Comparison of ENCODE assay signal across 11 cellular contexts in genomic region chr9:113649054-113649453, GRCh38.
DNase-seq lines count a peak whose midpoint lies in the region; TF ChIP-seq lines count a peak whose summit lies in the region.
"Had no signal": no experiment of that assay in that cellular context is flagged by ENCODE, and none has a peak within 500 bp of the region (broad histone marks: within the 10 kb centered on the region; RNA-seq: fewer than 3 reads in every experiment).

No MANE protein-coding gene starts in this region.

- WGBS in adrenal gland, 4 donors, result 36 to 64% (median 44%) methylated on average over 5 to 11 of the region's 11 CpGs
- 45 to 48% methylated on average over 8 to 11 of the region's 11 CpGs for WGBS in lower leg skin, 2 donors

- TF ChIP-seq POLR2A in adrenal gland (IDR thresholded peaks at IDR 0.05), result no peak
- no peak for TF ChIP-seq POLR2A in lower leg skin (IDR thresholded peaks at IDR 0.05)

- H3K4me1 ChIP-seq in adrenal gland (replicated peaks in 1 of 2) (peaks cover 0 to 6% of the 10 kb centered on the region in 2 donors), right atrium auricular region (peaks cover 0 to 38% of the 10 kb centered on the region in 2 donors), stomach smooth muscle (ENCODE audit: control insufficient read depth, insufficient read depth, low read length) (peaks cover 13% of the 10 kb centered on the region)

- no peak overlapping the region for H3K9ac ChIP-seq in stomach smooth muscle (ENCODE audit: low read length in 2 of 2)
- H3K9ac ChIP-seq: KMS-11 had no signal

- H3K27ac ChIP-seq in adrenal gland, result no peak overlapping the region
- peak overlapping the region; percentile 54 to 74 for H3K27ac ChIP-seq in right atrium auricular region
- peak overlapping the region; percentile 55 for H3K27ac ChIP-seq in stomach smooth muscle (ENCODE audit: low read length)
- H3K27ac ChIP-seq: KMS-11 had no signal

- H3K9me3 ChIP-seq in MG63, result no peaks in the 10 kb centered on the region
- H3K9me3 ChIP-seq in adrenal gland (replicated peaks in 1 of 3), result no peaks in the 10 kb centered on the region
- no peaks in the 10 kb centered on the region for H3K9me3 ChIP-seq in right atrium auricular region
- H3K9me3 ChIP-seq in stomach smooth muscle (ENCODE audit: control insufficient read depth in 2 of 2, low read length in 2 of 2), result no peaks in the 10 kb centered on the region
- H3K9me3 ChIP-seq: stomach had no signal

- H3K36me3 ChIP-seq in MG63 (no peaks in the 10 kb centered on the region), adrenal gland (replicated peaks in 1 of 2) (no peaks in the 10 kb centered on the region), right atrium auricular region (no peaks in the 10 kb centered on the region), stomach smooth muscle (ENCODE audit: control insufficient read depth in 2 of 2, insufficient read depth in 2 of 2, low read length in 2 of 2) (no peaks in the 10 kb centered on the region)
- H3K36me3 ChIP-seq: stomach had no signal

- no peak for TF ChIP-seq CTCF in adrenal gland (IDR thresholded peaks at IDR 0.05)
- TF ChIP-seq CTCF in right atrium auricular region (IDR thresholded peaks at IDR 0.05), result no peak
- TF ChIP-seq CTCF in lower leg skin (IDR thresholded peaks at IDR 0.05), result no peak

- intact Hi-C loops in adrenal gland (cut with DNase I), result no loop called here
- intact Hi-C loops in lower leg skin (cut with DNase I; ENCODE audit: low total_unique reads), result no loop called here

- no peaks in the 10 kb centered on the region for H3K27me3 ChIP-seq in MG63
- no peaks in the 10 kb centered on the region for H3K27me3 ChIP-seq in adrenal gland
- H3K27me3 ChIP-seq in right atrium auricular region, result no peaks in the 10 kb centered on the region
- no peaks in the 10 kb centered on the region for H3K27me3 ChIP-seq in stomach smooth muscle (ENCODE audit: control insufficient read depth in 1 of 2, insufficient read depth in 2 of 2, low read length in 2 of 2)
- H3K27me3 ChIP-seq: stomach had no signal

- no peak overlapping the region for H3K4me3 ChIP-seq in MG63
- no peak overlapping the region for H3K4me3 ChIP-seq in adrenal gland
- H3K4me3 ChIP-seq in right atrium auricular region, result no peak overlapping the region
- no peak overlapping the region for H3K4me3 ChIP-seq in stomach smooth muscle (ENCODE audit: low read length in 2 of 2)
- no peak overlapping the region for H3K4me3 ChIP-seq in lower leg skin (ENCODE audit: low read depth, poor library complexity, severe bottlenecking)
- H3K4me3 ChIP-seq: GM12878, stomach had no signal

- DNase-seq in MG63, result peak; percentile 87
- peak; percentile 52 to 88 (median 73) for DNase-seq in adrenal gland
- no peak for DNase-seq in right atrium auricular region (ENCODE audit: low spot score)
- DNase-seq in NOMO-1 treated with dmso at 0.1 percent for 144 hours (lab: John Stamatoyannopoulos, UW; ENCODE audit: unreplicated experiment), result no peak
- DNase-seq in stimulated activated CD4-positive, alpha-beta T cell treated with anti-CD3 and anti-CD28 coated beads, Interleukin-2, amount 100 ng/mL, for 48 hours, result no peak
- DNase-seq in lower leg skin (ENCODE audit: low spot score in 2 of 2), result no peak
- DNase-seq: stomach, SW 1271 had no signal

Comparison
In these comparisons a context has a peak if more than half of its experiments do, and no peak if none do; other contexts are left out.
1. DNase-seq: peak in MG63 (single experiment) and adrenal gland (7 of 7); none in right atrium auricular region (single experiment), NOMO-1 treated with dmso at 0.1 percent for 144 hours (single experiment), stimulated activated CD4-positive, alpha-beta T cell treated with anti-CD3 and anti-CD28 coated beads, Interleukin-2, amount 100 ng/mL, for 48 hours (0 of 2) and lower leg skin (0 of 2).
2. H3K27ac ChIP-seq: peak in right atrium auricular region (2 of 2) and stomach smooth muscle (single experiment); none in adrenal gland (0 of 5).